In genomic region chr17:36605028-36605427, GRCh38 we compare ENCODE assay signal across 8 cellular contexts. TPM values are rescaled to one million over a fixed set of nuclear protein-coding genes. Genes with fewer than 3 reads are reported as not detected.
A peak's percentile ranks its signal among the peaks of the same experiment; 100 is the strongest.
DNase-seq lines count a peak whose midpoint lies in the region; ATAC-seq, FAIRE-seq and TF ChIP-seq lines count a peak whose summit lies in the region.
"Not testable (repeated sequence)": the region's sequence is repeated elsewhere in the genome, so short reads cannot be mapped to it uniquely, and the experiment has no call there.

No MANE protein-coding gene starts in this region.

- H3T11ph ChIP-seq in H9 (ENCODE audit: low read length) = not testable (repeated sequence)

- H2BK12ac ChIP-seq in H9 (ENCODE audit: insufficient read length, low read depth, low read length) = not testable (repeated sequence)

- peaks cover 43% of the 10 kb centered on the region for H3K36me3 ChIP-seq in OCI-LY7 (ENCODE audit: insufficient read depth, low read length)
- H3K36me3 ChIP-seq in GM12878 (ENCODE audit: control insufficient read depth in 2 of 2, insufficient read depth in 2 of 2, low read length in 1 of 2); HepG2 (replicated peaks in 1 of 2; ENCODE audit: control insufficient read depth in 1 of 2, insufficient read depth in 2 of 2, low read length in 2 of 2): not testable (repeated sequence)

- POLR2A ChIA-PET in A549 (lab: Yijun Ruan, JAX); GM12878 (lab: Charles Lee); HepG2 (lab: Yijun Ruan, JAX): not testable (repeated sequence)
- POLR2A ChIA-PET in OCI-LY7 (lab: Charles Lee) = interaction anchor here (0.6 kb wide), 1 partner anchor 54 kb away, joined by 5 read pairs; no protein-coding TSS in a partner anchor
- POLR2A ChIA-PET in activated CD8-positive, alpha-beta T cell treated with anti-CD3 and anti-CD28 coated beads for 36 hours (lab: Charles Lee) = interaction anchor here (0.6 kb wide), 1 partner anchor 183 kb away, joined by 3 read pairs; no protein-coding TSS in a partner anchor

- not testable (repeated sequence) for H3K79me2 ChIP-seq in H9 (ENCODE audit: insufficient read depth, low read length)
- H3K79me2 ChIP-seq in OCI-LY7 (ENCODE audit: insufficient read depth, low read depth, low read length) = peaks cover 43% of the 10 kb centered on the region
- peaks cover 37% of the 10 kb centered on the region for H3K79me2 ChIP-seq in GM12878 (ENCODE audit: control insufficient read depth, insufficient read depth, low read length)
- H3K79me2 ChIP-seq in HepG2 (ENCODE audit: insufficient read depth, low read length) = peaks cover 23% of the 10 kb centered on the region

- not testable (repeated sequence) for H3K4ac ChIP-seq in H9 (ENCODE audit: low read depth, low read length)

- H2BK5ac ChIP-seq in H9 (ENCODE audit: insufficient read length, low read length) = not testable (repeated sequence)

- CTCF ChIA-PET in A549 (lab: Yijun Ruan, JAX) (interaction anchor here (1.8 to 5.5 kb wide), 4 partner anchors 11 to 637 kb away, joined by 4 to 96 read pairs (median 59); no protein-coding TSS in a partner anchor), GM12878 (lab: Yijun Ruan, JAX) (interaction anchor here (0.6 kb wide), 1 partner anchor 123 kb away, joined by 3 read pairs; no protein-coding TSS in a partner anchor)
- CTCF ChIA-PET in OCI-LY7 (lab: Charles Lee; ENCODE audit: unreplicated experiment); HepG2 (lab: Yijun Ruan, JAX; ENCODE audit: low intra/inter-chr PET ratio, low total read pairs): not testable (repeated sequence)
- CTCF ChIA-PET in activated CD8-positive, alpha-beta T cell treated with anti-CD3 and anti-CD28 coated beads for 36 hours (lab: Charles Lee) = interaction anchor here (1.0 to 5.0 kb wide), 3 partner anchors 10 to 442 kb away, joined by 3 to 44 read pairs (median 39); no protein-coding TSS in a partner anchor

- not testable (repeated sequence) for TF ChIP-seq CTCF in A549 (IDR thresholded peaks at IDR 0.05); H9 (conservative IDR thresholded peaks at IDR 0.05); OCI-LY7 (conservative IDR thresholded peaks at IDR 0.05; ENCODE audit: low read length); activated CD8-positive, alpha-beta T cell treated with anti-CD3 and anti-CD28 coated beads for 36 hours (IDR thresholded peaks at IDR 0.05); GM12878 (IDR thresholded peaks at IDR 0.05 in 2 of 3, conservative IDR thresholded peaks at IDR 0.05 in 1 of 3; ENCODE audit: control insufficient read depth in 2 of 3, extremely low read depth in 1 of 3, insufficient read depth in 1 of 3, low read depth in 3 of 3, low read length in 3 of 3); HepG2 (CRISPR knock-in tag; IDR thresholded peaks at IDR 0.05)

- not testable (repeated sequence) for TF ChIP-seq POLR2A in A549 (IDR thresholded peaks at IDR 0.05; ENCODE audit: low read length); GM12878 (IDR thresholded peaks at IDR 0.05; ENCODE audit: low read depth, low read length); HepG2 (IDR thresholded peaks at IDR 0.05; ENCODE audit: insufficient read depth in 1 of 2, low read depth in 2 of 2, low read length in 2 of 2)

- not testable (repeated sequence) for H2BK20ac ChIP-seq in H9 (ENCODE audit: low read depth, low read length, poor library complexity, severe bottlenecking)

- TF ChIP-seq EP300 in A549 (IDR thresholded peaks at IDR 0.05); GM12878 (IDR thresholded peaks at IDR 0.05; ENCODE audit: borderline replicate concordance in 1 of 2, control insufficient read depth in 1 of 2, low read depth in 2 of 2, low read length in 2 of 2); HepG2 (IDR thresholded peaks at IDR 0.05; ENCODE audit: low read depth in 2 of 2, low read length in 2 of 2); HepG2 (CRISPR knock-in tag; IDR thresholded peaks at IDR 0.05; ENCODE audit: borderline replicate concordance): not testable (repeated sequence)

- H4K20me1 ChIP-seq in H9 (ENCODE audit: control insufficient read depth, insufficient read depth, insufficient read length); GM12878 (ENCODE audit: control insufficient read depth, insufficient read depth); HepG2 (ENCODE audit: insufficient read depth, low read length): not testable (repeated sequence)
- peaks cover 20% of the 10 kb centered on the region for H4K20me1 ChIP-seq in OCI-LY7 (ENCODE audit: insufficient read depth, low read length)

- H3K4me1 ChIP-seq in A549 = peaks cover 36% of the 10 kb centered on the region
- not testable (repeated sequence) for H3K4me1 ChIP-seq in H9 (ENCODE audit: insufficient read depth, low read length)
- H3K4me1 ChIP-seq in OCI-LY7 (ENCODE audit: insufficient read depth, low read length, poor library complexity, severe bottlenecking) = peaks cover 39% of the 10 kb centered on the region
- peaks cover 13% of the 10 kb centered on the region for H3K4me1 ChIP-seq in GM12878 (ENCODE audit: control insufficient read depth, insufficient read depth, low read length)
- peaks cover 29% of the 10 kb centered on the region for H3K4me1 ChIP-seq in HepG2 (ENCODE audit: insufficient read depth, low read length)

- H3K4me3 ChIP-seq in A549; OCI-LY7 (ENCODE audit: low read depth, low read length, poor library complexity, severe bottlenecking); GM12878; HepG2 (replicated peaks in 1 of 3; ENCODE audit: insufficient read depth in 1 of 3, low read depth in 2 of 3, low read length in 3 of 3): not testable (repeated sequence)

- H3K9ac ChIP-seq in H9 (ENCODE audit: extremely low read depth, insufficient read length, low read length); GM12878 (ENCODE audit: control insufficient read depth, insufficient read depth, low read length); HepG2 (ENCODE audit: insufficient read depth, low read depth, low read length): not testable (repeated sequence)

- not testable (repeated sequence) for H3K27ac Mint-ChIP-seq in H9; activated CD8-positive, alpha-beta T cell treated with anti-CD3 and anti-CD28 coated beads for 36 hours; activated T-helper 1 cell treated with anti-CD3 and anti-CD28 coated beads, Interleukin-12 subunit alpha, Interleukin-12 subunit beta, Interleukin-2, Interleukin-4 antibody, amounts not matched to agents 30 ng/mL and 10 ng/mL and 1 ng/mL, durations not matched to agents 14 hours and 24 hours and 36 hours; activated naive CD8-positive, alpha-beta T cell

- not testable (repeated sequence) for TF ChIP-seq RAD21 in A549 (conservative IDR thresholded peaks at IDR 0.05 in 1 of 2, IDR thresholded peaks at IDR 0.05 in 1 of 2); GM12878 (IDR thresholded peaks at IDR 0.05; ENCODE audit: insufficient read depth, low read depth, low read length); HepG2 (CRISPR knock-in tag; IDR thresholded peaks at IDR 0.05)

- H4K8ac ChIP-seq in H9 (replicated peaks; ENCODE audit: insufficient read length, low read depth, low read length) = not testable (repeated sequence)

- RAD21 ChIA-PET in GM12878 (lab: Charles Lee; ENCODE audit: unreplicated experiment) = not testable (repeated sequence)

- not testable (repeated sequence) for H3K23ac ChIP-seq in H9 (ENCODE audit: insufficient read length, low read depth, low read length)

- intact Hi-C loops in OCI-LY7 (cut with micrococcal nuclease; ENCODE audit: unreplicated experiment) = loop anchor here (10.0 kb wide), 2 partner anchors 770 to 1000 kb away; partner anchors contain the start of genes C17orf78 and SYNRG
- intact Hi-C loops in activated CD8-positive, alpha-beta T cell treated with anti-CD3 and anti-CD28 coated beads for 36 hours (cut with micrococcal nuclease); GM12878 (cut with micrococcal nuclease; ENCODE audit: unreplicated experiment); HepG2 (cut with micrococcal nuclease; ENCODE audit: unreplicated experiment): not testable (repeated sequence)
- intact Hi-C loops in activated T-helper 1 cell treated with anti-CD3 and anti-CD28 coated beads, Interleukin-12 subunit alpha, Interleukin-12 subunit beta, Interleukin-2, Interleukin-4 antibody, amounts not matched to agents 30 ng/mL and 10 ng/mL and 1 ng/mL, durations not matched to agents 14 hours and 24 hours and 36 hours (cut with micrococcal nuclease) = loop anchor here (10.0 kb wide), 1 partner anchor 1000 kb away; the partner anchor contains the start of gene SYNRG

- not testable (repeated sequence) for H2AK5ac ChIP-seq in H9 (ENCODE audit: insufficient read length, low read length)

- not testable (repeated sequence) for H3K9me3 Mint-ChIP-seq in H9; activated CD8-positive, alpha-beta T cell treated with anti-CD3 and anti-CD28 coated beads for 36 hours; activated T-helper 1 cell treated with anti-CD3 and anti-CD28 coated beads, Interleukin-12 subunit alpha, Interleukin-12 subunit beta, Interleukin-2, Interleukin-4 antibody, amounts not matched to agents 30 ng/mL and 10 ng/mL and 1 ng/mL, durations not matched to agents 14 hours and 24 hours and 36 hours; activated naive CD8-positive, alpha-beta T cell (ENCODE audit: low read depth)

- not testable (repeated sequence) for H4K91ac ChIP-seq in H9 (ENCODE audit: insufficient read length, low read depth, low read length)

- H3K27me3 ChIP-seq in H9 (ENCODE audit: insufficient read depth, low read length); GM12878 (replicated peaks in 1 of 2; ENCODE audit: control insufficient read depth in 2 of 2, insufficient read depth in 2 of 2, low read length in 1 of 2); HepG2 (ENCODE audit: control insufficient read depth in 1 of 2, insufficient read depth in 2 of 2, low read length in 2 of 2): not testable (repeated sequence)

- FAIRE-seq in A549 (lab: Jason Lieb, UNC); GM12878 (lab: Jason Lieb, UNC); HepG2 (lab: Jason Lieb, UNC): not testable (repeated sequence)

- not testable (repeated sequence) for ATAC-seq in A549; activated CD8-positive, alpha-beta T cell treated with anti-CD3 and anti-CD28 coated beads for 36 hours; GM12878; HepG2

- H2AFZ ChIP-seq in H9 (ENCODE audit: low read length); OCI-LY7 (ENCODE audit: low read length); GM12878 (ENCODE audit: control insufficient read depth, low read depth, low read length); HepG2 (ENCODE audit: low read length): not testable (repeated sequence)

- H3K9me3 ChIP-seq in A549; H9 (ENCODE audit: control insufficient read depth, low read depth, low read length); OCI-LY7 (ENCODE audit: low read length); GM12878 (replicated peaks; ENCODE audit: control insufficient read depth, insufficient read depth, low read length); HepG2 (ENCODE audit: low read length): not testable (repeated sequence)

- SMC1A ChIA-PET in GM12878 (lab: Charles Lee; ENCODE audit: uncharacterized antibody, unreplicated experiment) = interaction anchor here (2.6 kb wide), 1 partner anchor 9 kb away, joined by 7 read pairs; no protein-coding TSS in a partner anchor

- H3K4me1 Mint-ChIP-seq in H9 = peaks cover 35 to 46% of the 10 kb centered on the region in 2 experiments
- peaks cover 47% of the 10 kb centered on the region for H3K4me1 Mint-ChIP-seq in activated CD8-positive, alpha-beta T cell treated with anti-CD3 and anti-CD28 coated beads for 36 hours (ENCODE audit: low read depth)
- peaks cover 38% of the 10 kb centered on the region for H3K4me1 Mint-ChIP-seq in activated T-helper 1 cell treated with anti-CD3 and anti-CD28 coated beads, Interleukin-12 subunit alpha, Interleukin-12 subunit beta, Interleukin-2, Interleukin-4 antibody, amounts not matched to agents 30 ng/mL and 10 ng/mL and 1 ng/mL, durations not matched to agents 14 hours and 24 hours and 36 hours (ENCODE audit: low read depth)
- H3K4me1 Mint-ChIP-seq in activated naive CD8-positive, alpha-beta T cell (ENCODE audit: low read depth) = peaks cover 45% of the 10 kb centered on the region

- H3K56ac ChIP-seq in H9 (ENCODE audit: insufficient read length, low read depth, low read length) = not testable (repeated sequence)

- peaks cover 2 to 28% (median 14%) of the 10 kb centered on the region in 3 experiments; a peak in 5 of 7 replicates for H3K36me3 Mint-ChIP-seq in H9 (ENCODE audit: insufficient read depth in 1 of 3, low read depth in 3 of 3)
- H3K36me3 Mint-ChIP-seq in activated CD8-positive, alpha-beta T cell treated with anti-CD3 and anti-CD28 coated beads for 36 hours (ENCODE audit: low read depth) = peaks cover 35% of the 10 kb centered on the region
- H3K36me3 Mint-ChIP-seq in activated T-helper 1 cell treated with anti-CD3 and anti-CD28 coated beads, Interleukin-12 subunit alpha, Interleukin-12 subunit beta, Interleukin-2, Interleukin-4 antibody, amounts not matched to agents 30 ng/mL and 10 ng/mL and 1 ng/mL, durations not matched to agents 14 hours and 24 hours and 36 hours (ENCODE audit: low read depth) = peaks cover 12% of the 10 kb centered on the region
- not testable (repeated sequence) for H3K36me3 Mint-ChIP-seq in activated naive CD8-positive, alpha-beta T cell

- H3K23me2 ChIP-seq in H9 (ENCODE audit: insufficient read length, low read depth, low read length, poor library complexity, severe bottlenecking) = peaks cover 19% of the 10 kb centered on the region

- H2BK120ac ChIP-seq in H9 (ENCODE audit: low read depth, low read length, poor library complexity, severe bottlenecking) = not testable (repeated sequence)

- 97% methylated on average over 5 of the region's 5 CpGs for WGBS in A549 (ENCODE audit: missing lambda C conversion rate)
- WGBS in H9 (ENCODE audit: extremely low coverage, insufficient read length, low lambda C conversion rate) = no CpG with 5 or more reads among the region's 5 CpGs
- WGBS in GM12878 (ENCODE audit: insufficient coverage, insufficient replicate concordance, low lambda C conversion rate, missing lambda C conversion rate) = 100% methylated on average over 5 of the region's 5 CpGs
- WGBS in HepG2 (ENCODE audit: low lambda C conversion rate) = 96% methylated on average over 5 of the region's 5 CpGs

- H4K5ac ChIP-seq in H9 (ENCODE audit: insufficient read length, low read depth, low read length) = not testable (repeated sequence)

- in situ Hi-C loops in GM12878 (cut with MboI) (loop anchor here (10.0 to 25.0 kb wide), 3 partner anchors 457 to 760 kb away; no protein-coding TSS in a partner anchor), HepG2 (cut with HindIII; ENCODE audit: extremely low pct_ligation_motif_present, low pct_unique_long_range_greater_than_20kb) (loop anchor here (25.0 kb wide), 1 partner anchor 632 kb away; no protein-coding TSS in a partner anchor)

- not testable (repeated sequence) for DNase-seq in A549 (ENCODE audit: low read depth in 1 of 2, low spot score in 1 of 2); OCI-LY7 (ENCODE audit: low spot score); activated CD8-positive, alpha-beta T cell treated with anti-CD3 and anti-CD28 coated beads for 36 hours; activated T-helper 1 cell treated with anti-CD3 and anti-CD28 coated beads, Interleukin-12 subunit alpha, Interleukin-12 subunit beta, Interleukin-2, Interleukin-4 antibody, amounts not matched to agents 30 ng/mL and 10 ng/mL and 1 ng/mL, durations not matched to agents 14 hours and 24 hours and 36 hours (ENCODE audit: low spot score); GM12878 (ENCODE audit: low read depth, low spot score); HepG2 (ENCODE audit: low spot score)
- peak; percentile 9 for DNase-seq in H9

- not testable (repeated sequence) for BruUV-seq in OCI-LY7 (replicated peaks; lab: Mats Ljungman, UMichigan); GM12878 (replicated peaks; lab: Mats Ljungman, UMichigan); HepG2 (replicated peaks; lab: Mats Ljungman, UMichigan)

- H3K18ac ChIP-seq in H9 (ENCODE audit: insufficient read length, low read depth, low read length) = not testable (repeated sequence)

- not testable (repeated sequence) for H3K14ac ChIP-seq in H9 (ENCODE audit: insufficient read depth, low read length)

- H3K27me3 Mint-ChIP-seq in H9 (ENCODE audit: low read depth); activated CD8-positive, alpha-beta T cell treated with anti-CD3 and anti-CD28 coated beads for 36 hours; activated T-helper 1 cell treated with anti-CD3 and anti-CD28 coated beads, Interleukin-12 subunit alpha, Interleukin-12 subunit beta, Interleukin-2, Interleukin-4 antibody, amounts not matched to agents 30 ng/mL and 10 ng/mL and 1 ng/mL, durations not matched to agents 14 hours and 24 hours and 36 hours (ENCODE audit: insufficient read depth); activated naive CD8-positive, alpha-beta T cell: not testable (repeated sequence)

- H3K27ac ChIP-seq in A549; H9 (ENCODE audit: insufficient read length, low read depth, low read length); OCI-LY7 (ENCODE audit: low read depth, low read length, poor library complexity, severe bottlenecking); GM12878 (ENCODE audit: control insufficient read depth, insufficient read depth); HepG2 (ENCODE audit: extremely low read length, insufficient read depth, low read length): not testable (repeated sequence)

- not testable (repeated sequence) for H3K9me2 ChIP-seq in OCI-LY7 (ENCODE audit: insufficient read depth, low read length)

- H3K4me2 ChIP-seq in A549 (0 out of 3 replicates have a peak overlapping the region, but pooled peaks have one; percentile 8), OCI-LY7 (ENCODE audit: low read length) (peak overlapping the region; percentile 46), GM12878 (ENCODE audit: control insufficient read depth, insufficient read depth) (peak overlapping the region; percentile 39; the same call in 1 of the 2 replicates)
- H3K4me2 ChIP-seq in H9 (ENCODE audit: insufficient read depth, insufficient read length, low read length); HepG2 (ENCODE audit: low read depth, low read length): not testable (repeated sequence)

- not testable (repeated sequence) for H2BK15ac ChIP-seq in H9 (ENCODE audit: low read depth, low read length)

- H3K4me3 Mint-ChIP-seq in H9 = not testable (repeated sequence)
- peak overlapping the region; percentile 19 for H3K4me3 Mint-ChIP-seq in activated CD8-positive, alpha-beta T cell treated with anti-CD3 and anti-CD28 coated beads for 36 hours
- peak overlapping the region; percentile 22 for H3K4me3 Mint-ChIP-seq in activated T-helper 1 cell treated with anti-CD3 and anti-CD28 coated beads, Interleukin-12 subunit alpha, Interleukin-12 subunit beta, Interleukin-2, Interleukin-4 antibody, amounts not matched to agents 30 ng/mL and 10 ng/mL and 1 ng/mL, durations not matched to agents 14 hours and 24 hours and 36 hours
- peak overlapping the region; percentile 82 for H3K4me3 Mint-ChIP-seq in activated naive CD8-positive, alpha-beta T cell

- H3K79me1 ChIP-seq in H9 (ENCODE audit: insufficient read depth, low read depth, low read length, poor library complexity, severe bottlenecking) = not testable (repeated sequence)

RNA-seq across cellular contexts. Expression of gene MRM1, which starts 3.6 kb away (rescaled TPM):
- 11.1 and 12.7 TPM in 2 replicates for polyA plus RNA-seq in A549 (2011; rRNA removed)
- 22.5 and 27.6 TPM in 2 replicates for polyA plus RNA-seq in A549 (2012; cell fraction: cytosol; rRNA removed)
- 34.9 and 38.8 TPM in 2 replicates for polyA plus RNA-seq in A549 (2012; cell fraction: nucleus; rRNA removed)
- polyA plus RNA-seq in A549 (2017; fragmentation: RNase III; extraction: RNeasy Plus Mini Kit Qiagen cat#74134 plus additional on column Dnase treatment) = 21.7 to 22.1 TPM (median 21.9 TPM) in 3 replicates
- 4.3 and 6.7 TPM in 2 replicates for polyA minus RNA-seq in A549 (2011; rRNA and poly(A)+ RNA removed)
- 10.3 and 11.6 TPM in 2 replicates for total RNA-seq in H9 (2021)
- total RNA-seq in OCI-LY7 (2014; rRNA removed; shearing (Covaris generic)) = 20.9 and 22.5 TPM in 2 replicates
- total RNA-seq in OCI-LY7 (2022) = 18.6 and 22.6 TPM in 2 replicates
- 10 to 100 TPM; 24.5 to 27.4 TPM for total RNA-seq in activated CD8-positive, alpha-beta T cell treated with anti-CD3 and anti-CD28 coated beads for 36 hours
- total RNA-seq in activated T-helper 1 cell treated with anti-CD3 and anti-CD28 coated beads, Interleukin-12 subunit alpha, Interleukin-12 subunit beta, Interleukin-2, Interleukin-4 antibody, amounts not matched to agents 30 ng/mL and 10 ng/mL and 1 ng/mL, durations not matched to agents 14 hours and 24 hours and 36 hours = 21.0 and 22.7 TPM in 2 replicates
- total RNA-seq in GM12878 (2013; cell fraction: nucleolus; rRNA removed) = 24.3 and 26.3 TPM in 2 replicates
- 11.8 and 15.0 TPM in 2 replicates for total RNA-seq in GM12878 (2014; rRNA removed)
- total RNA-seq in GM12878 (2014; rRNA removed; fragmentation: Illumina TruSeq; extraction: Trizol) = 8.8 and 8.9 TPM in 2 replicates
- 15.8 and 15.9 TPM in 2 replicates for total RNA-seq in GM12878 (2021)
- 2.1 TPM for polyA plus RNA-seq in GM12878 (2011; ENCODE audit: low read depth)
- polyA plus RNA-seq in GM12878 (2011; rRNA removed) = 6.9 and 11.4 TPM in 2 replicates
- 15.4 and 19.3 TPM in 2 replicates for polyA plus RNA-seq in GM12878 (2011; cell fraction: cytosol; rRNA removed)
- 13.9 and 20.2 TPM in 2 replicates for polyA plus RNA-seq in GM12878 (2011; cell fraction: nucleus; rRNA removed)
- 5.8 and 7.7 TPM in 2 replicates for polyA plus RNA-seq in GM12878 (2012)
- polyA plus RNA-seq in GM12878 (2014; fragmentation: Illumina TruSeq; extraction: Trizol) = 3.3 and 11.3 TPM in 2 replicates
- polyA plus RNA-seq in GM12878 (2014; fragmentation: Nextera tagmentation; extraction: Ambion mirVana) = 1 to 10 TPM in 1 of 2 experiments, under 1 TPM in 1; 0.23 to 1.7 TPM
- polyA plus RNA-seq in GM12878 (2014; rRNA removed) = 16.9 and 17.4 TPM in 2 replicates
- 10 to 100 TPM; 15.8 to 16.7 TPM for polyA plus RNA-seq in GM12878 (2016; fragmentation: Nextera tagmentation; extraction: Ambion mirVana)
- polyA minus RNA-seq in GM12878 (2011; rRNA and poly(A)+ RNA removed) = 3.2 and 8.6 TPM in 2 replicates
- polyA minus RNA-seq in GM12878 (2011; cell fraction: cytosol; rRNA and poly(A)+ RNA removed) = 7.1 and 7.2 TPM in 2 replicates
- 8.0 and 15.0 TPM in 2 replicates for polyA minus RNA-seq in GM12878 (2011; cell fraction: nucleus; rRNA and poly(A)+ RNA removed)
- total RNA-seq in HepG2 (2016; rRNA removed; fragmentation: Illumina TruSeq; extraction: Trizol) = 10.7 and 11.3 TPM in 2 replicates
- total RNA-seq in HepG2 (2016; cell fraction: cytosol; rRNA removed; fragmentation: Illumina TruSeq; extraction: Trizol; ENCODE audit: low read depth) = 1.9 and 2.1 TPM in 2 replicates
- 10.1 and 11.0 TPM in 2 replicates for total RNA-seq in HepG2 (2016; cell fraction: insoluble cytoplasmic fraction; rRNA removed; fragmentation: Illumina TruSeq; extraction: Trizol)
- total RNA-seq in HepG2 (2016; cell fraction: membrane; rRNA removed; fragmentation: Illumina TruSeq; extraction: Trizol) = 2.9 and 3.5 TPM in 2 replicates
- 5.8 and 7.3 TPM in 2 replicates for total RNA-seq in HepG2 (2016; cell fraction: nucleus; rRNA removed; fragmentation: Illumina TruSeq; extraction: Trizol)
- polyA plus RNA-seq in HepG2 (2011; rRNA removed) = 4.1 and 4.9 TPM in 2 replicates
- 5.1 and 5.2 TPM in 2 replicates for polyA plus RNA-seq in HepG2 (2011; cell fraction: cytosol; rRNA removed)
- polyA plus RNA-seq in HepG2 (2011; cell fraction: nucleus; rRNA removed) = 8.3 and 10.1 TPM in 2 replicates
- polyA plus RNA-seq in HepG2 (2012) = 4.0 and 4.5 TPM in 2 replicates
- polyA plus RNA-seq in HepG2 (2016; cell fraction: cytosol; fragmentation: Illumina TruSeq; extraction: Trizol; ENCODE audit: low read depth) = 1.9 and 2.1 TPM in 2 replicates
- 10.5 and 11.3 TPM in 2 replicates for polyA plus RNA-seq in HepG2 (2016; cell fraction: insoluble cytoplasmic fraction; fragmentation: Illumina TruSeq; extraction: Trizol; ENCODE audit: low read depth)
- polyA plus RNA-seq in HepG2 (2016; cell fraction: membrane; fragmentation: Illumina TruSeq; extraction: Trizol; ENCODE audit: low read depth) = 2.6 and 3.6 TPM in 2 replicates
- polyA plus RNA-seq in HepG2 (2016; cell fraction: nucleus; fragmentation: Illumina TruSeq; extraction: Trizol; ENCODE audit: insufficient read depth, low read depth) = 12.6 and 12.9 TPM in 2 replicates
- 5.9 and 6.1 TPM in 2 replicates for polyA minus RNA-seq in HepG2 (2011; rRNA and poly(A)+ RNA removed; ENCODE audit: low replicate concordance)
- polyA minus RNA-seq in HepG2 (2011; cell fraction: cytosol; rRNA and poly(A)+ RNA removed) = 2.9 and 3.3 TPM in 2 replicates
- polyA minus RNA-seq in HepG2 (2011; cell fraction: nucleus; rRNA and poly(A)+ RNA removed) = 4.6 and 5.2 TPM in 2 replicates

RNA-seq across cellular contexts. Expression of gene DHRS11, which starts 13.3 kb away (rescaled TPM):
- polyA plus RNA-seq in A549 (2011; rRNA removed) (7.4 and 9.5 TPM in 2 replicates), A549 (2017; fragmentation: RNase III; extraction: RNeasy Plus Mini Kit Qiagen cat#74134 plus additional on column Dnase treatment) (9.6 to 11.2 TPM (median 11.1 TPM) in 3 replicates), GM12878 (2011; rRNA removed) (13.3 and 23.0 TPM in 2 replicates), GM12878 (2014; fragmentation: Illumina TruSeq; extraction: Trizol) (18.0 and 20.2 TPM in 2 replicates), GM12878 (2014; fragmentation: Nextera tagmentation; extraction: Ambion mirVana) (1 to 10 TPM; 3.4 to 5.8 TPM), GM12878 (2014; rRNA removed) (18.3 and 23.0 TPM in 2 replicates), GM12878 (2016; fragmentation: Nextera tagmentation; extraction: Ambion mirVana) (10 to 100 TPM; 15.9 to 19.5 TPM), HepG2 (2011; rRNA removed) (41.9 and 48.7 TPM in 2 replicates)
- polyA plus RNA-seq in A549 (2012; cell fraction: cytosol; rRNA removed) = 23.7 and 26.1 TPM in 2 replicates
- polyA plus RNA-seq in A549 (2012; cell fraction: nucleus; rRNA removed) = 29.0 and 32.4 TPM in 2 replicates
- polyA minus RNA-seq in A549 (2011; rRNA and poly(A)+ RNA removed) = 11.7 and 20.5 TPM in 2 replicates
- total RNA-seq in H9 (2021) (27.4 and 27.9 TPM in 2 replicates), OCI-LY7 (2022) (5.1 and 7.2 TPM in 2 replicates), GM12878 (2014; rRNA removed) (13.2 and 13.3 TPM in 2 replicates), GM12878 (2014; rRNA removed; fragmentation: Illumina TruSeq; extraction: Trizol) (9.0 and 9.4 TPM in 2 replicates), GM12878 (2021) (12.0 and 13.1 TPM in 2 replicates), HepG2 (2016; rRNA removed; fragmentation: Illumina TruSeq; extraction: Trizol) (19.6 and 28.4 TPM in 2 replicates)
- total RNA-seq in OCI-LY7 (2014; rRNA removed; shearing (Covaris generic)) = 9.4 and 13.9 TPM in 2 replicates
- total RNA-seq in activated CD8-positive, alpha-beta T cell treated with anti-CD3 and anti-CD28 coated beads for 36 hours = 1 to 10 TPM; 8.6 to 9.2 TPM
- total RNA-seq in activated T-helper 1 cell treated with anti-CD3 and anti-CD28 coated beads, Interleukin-12 subunit alpha, Interleukin-12 subunit beta, Interleukin-2, Interleukin-4 antibody, amounts not matched to agents 30 ng/mL and 10 ng/mL and 1 ng/mL, durations not matched to agents 14 hours and 24 hours and 36 hours = 15.9 and 16.4 TPM in 2 replicates
- 13.4 and 16.1 TPM in 2 replicates for total RNA-seq in GM12878 (2013; cell fraction: nucleolus; rRNA removed)
- polyA plus RNA-seq in GM12878 (2011; ENCODE audit: low read depth) = 6.0 TPM
- 32.0 and 35.9 TPM in 2 replicates for polyA plus RNA-seq in GM12878 (2011; cell fraction: cytosol; rRNA removed)
- polyA plus RNA-seq in GM12878 (2011; cell fraction: nucleus; rRNA removed) = 37.7 and 38.6 TPM in 2 replicates
- 6.8 and 7.1 TPM in 2 replicates for polyA plus RNA-seq in GM12878 (2012)
- polyA minus RNA-seq in GM12878 (2011; rRNA and poly(A)+ RNA removed) = 23.6 and 27.9 TPM in 2 replicates
- 5.9 and 10.3 TPM in 2 replicates for polyA minus RNA-seq in GM12878 (2011; cell fraction: cytosol; rRNA and poly(A)+ RNA removed)
- 5.0 and 8.2 TPM in 2 replicates for polyA minus RNA-seq in GM12878 (2011; cell fraction: nucleus; rRNA and poly(A)+ RNA removed)
- total RNA-seq in HepG2 (2016; cell fraction: cytosol; rRNA removed; fragmentation: Illumina TruSeq; extraction: Trizol; ENCODE audit: low read depth) = 17.2 and 17.4 TPM in 2 replicates
- total RNA-seq in HepG2 (2016; cell fraction: insoluble cytoplasmic fraction; rRNA removed; fragmentation: Illumina TruSeq; extraction: Trizol) = 15.5 and 27.2 TPM in 2 replicates
- 21.2 and 25.8 TPM in 2 replicates for total RNA-seq in HepG2 (2016; cell fraction: membrane; rRNA removed; fragmentation: Illumina TruSeq; extraction: Trizol)
- 17.9 and 22.6 TPM in 2 replicates for total RNA-seq in HepG2 (2016; cell fraction: nucleus; rRNA removed; fragmentation: Illumina TruSeq; extraction: Trizol)
- polyA plus RNA-seq in HepG2 (2011; cell fraction: cytosol; rRNA removed) = 39.7 and 43.4 TPM in 2 replicates
- polyA plus RNA-seq in HepG2 (2011; cell fraction: nucleus; rRNA removed) = 55.0 and 64.7 TPM in 2 replicates
- 24.2 and 34.9 TPM in 2 replicates for polyA plus RNA-seq in HepG2 (2012)
- polyA plus RNA-seq in HepG2 (2016; cell fraction: cytosol; fragmentation: Illumina TruSeq; extraction: Trizol; ENCODE audit: low read depth) = 21.4 and 26.0 TPM in 2 replicates
- polyA plus RNA-seq in HepG2 (2016; cell fraction: insoluble cytoplasmic fraction; fragmentation: Illumina TruSeq; extraction: Trizol; ENCODE audit: low read depth) = 28.1 and 32.5 TPM in 2 replicates
- 25.5 and 31.7 TPM in 2 replicates for polyA plus RNA-seq in HepG2 (2016; cell fraction: membrane; fragmentation: Illumina TruSeq; extraction: Trizol; ENCODE audit: low read depth)
- polyA plus RNA-seq in HepG2 (2016; cell fraction: nucleus; fragmentation: Illumina TruSeq; extraction: Trizol; ENCODE audit: insufficient read depth, low read depth) = 61.7 and 67.8 TPM in 2 replicates
- polyA minus RNA-seq in HepG2 (2011; rRNA and poly(A)+ RNA removed; ENCODE audit: low replicate concordance) = 45.6 and 61.3 TPM in 2 replicates
- polyA minus RNA-seq in HepG2 (2011; cell fraction: cytosol; rRNA and poly(A)+ RNA removed) = 19.2 and 21.1 TPM in 2 replicates
- polyA minus RNA-seq in HepG2 (2011; cell fraction: nucleus; rRNA and poly(A)+ RNA removed) = 13.9 and 17.8 TPM in 2 replicates
